ENCODE assay signal across 5 cellular contexts in genomic region chr1:161115961-161116360, GRCh38. TPM values are rescaled to one million over a fixed set of nuclear protein-coding genes. Genes with fewer than 3 reads are reported as not detected.
DNase-seq lines count a peak whose midpoint lies in the region; ATAC-seq and TF ChIP-seq lines count a peak whose summit lies in the region.
"Not testable (repeated sequence)": the region's sequence is repeated elsewhere in the genome, so short reads cannot be mapped to it uniquely, and the experiment has no call there.

No MANE protein-coding gene starts in this region.

- H3K27me3 Mint-ChIP-seq in activated T-helper 1 cell treated with anti-CD3 and anti-CD28 coated beads, Interleukin-12 subunit alpha, Interleukin-12 subunit beta, Interleukin-2, Interleukin-4 antibody, amounts not matched to agents 30 ng/mL and 10 ng/mL and 1 ng/mL, durations not matched to agents 14 hours and 24 hours and 36 hours (ENCODE audit: insufficient read depth); dendritic cell treated with granulocyte-macrophage colony-stimulating factor and Interleukin-4, amounts not matched to agents 40 ng/mL and 50 ng/mL, for 4 days; nephron progenitor cell (ENCODE audit: low read depth, poor library complexity): not testable (repeated sequence)

- not testable (repeated sequence) for DNase-seq in HCT116 (ENCODE audit: low read depth, low spot score); SK-N-SH; activated T-helper 1 cell treated with anti-CD3 and anti-CD28 coated beads, Interleukin-12 subunit alpha, Interleukin-12 subunit beta, Interleukin-2, Interleukin-4 antibody, amounts not matched to agents 30 ng/mL and 10 ng/mL and 1 ng/mL, durations not matched to agents 14 hours and 24 hours and 36 hours (ENCODE audit: low spot score); nephron progenitor cell

- H3K4me1 ChIP-seq in HCT116 (ENCODE audit: control insufficient read depth in 1 of 2, insufficient read depth in 2 of 2, low read length in 2 of 2): peaks cover 34 to 61% of the 10 kb centered on the region in 2 experiments
- peaks cover 22 to 25% of the 10 kb centered on the region in 2 experiments; a peak in 3 of 4 replicates for H3K4me1 ChIP-seq in SK-N-SH (ENCODE audit: control insufficient read depth in 1 of 2, insufficient read depth in 2 of 2, low read depth in 1 of 2, low read length in 1 of 2)

- not testable (repeated sequence) for TF ChIP-seq CTCF in HCT116 (IDR thresholded peaks at IDR 0.05 in 2 of 3, conservative IDR thresholded peaks at IDR 0.05 in 1 of 3; ENCODE audit: borderline replicate concordance in 1 of 3, insufficient read depth in 1 of 3, low read depth in 2 of 3, low read length in 2 of 3); SK-N-SH (IDR thresholded peaks at IDR 0.05); nephron progenitor cell (IDR thresholded peaks at IDR 0.05)

- CTCF ChIA-PET in HCT116 (lab: Charles Lee): not testable (repeated sequence)
- CTCF ChIA-PET in SK-N-SH (lab: Yijun Ruan, JAX): interaction anchor here (0.7 to 1.6 kb wide), 2 partner anchors 16 to 18 kb away, joined by 3 to 5 read pairs; partner anchors contain the start of gene KLHDC9

- not testable (repeated sequence) for H3K9me3 Mint-ChIP-seq in activated T-helper 1 cell treated with anti-CD3 and anti-CD28 coated beads, Interleukin-12 subunit alpha, Interleukin-12 subunit beta, Interleukin-2, Interleukin-4 antibody, amounts not matched to agents 30 ng/mL and 10 ng/mL and 1 ng/mL, durations not matched to agents 14 hours and 24 hours and 36 hours; dendritic cell treated with granulocyte-macrophage colony-stimulating factor and Interleukin-4, amounts not matched to agents 40 ng/mL and 50 ng/mL, for 4 days; nephron progenitor cell

- not testable (repeated sequence) for H3K9me2 ChIP-seq in HCT116 (ENCODE audit: insufficient read depth); SK-N-SH

- H2AFZ ChIP-seq in HCT116 (ENCODE audit: low read depth, low read length, poor library complexity, severe bottlenecking); SK-N-SH (ENCODE audit: low read depth): not testable (repeated sequence)

- RAD21 ChIA-PET in HCT116 (lab: Charles Lee; ENCODE audit: low non-redundant PET in 1 of 2, low total read pairs in 2 of 2, uncharacterized antibody in 2 of 2, unreplicated experiment in 2 of 2): not testable (repeated sequence)

- peaks cover 91% of the 10 kb centered on the region for H3K79me2 ChIP-seq in HCT116 (ENCODE audit: insufficient read depth, low read length)
- H3K79me2 ChIP-seq in SK-N-SH (ENCODE audit: insufficient read depth): peaks cover 86% of the 10 kb centered on the region

- peaks cover 81% of the 10 kb centered on the region for H3K4me1 Mint-ChIP-seq in activated T-helper 1 cell treated with anti-CD3 and anti-CD28 coated beads, Interleukin-12 subunit alpha, Interleukin-12 subunit beta, Interleukin-2, Interleukin-4 antibody, amounts not matched to agents 30 ng/mL and 10 ng/mL and 1 ng/mL, durations not matched to agents 14 hours and 24 hours and 36 hours (ENCODE audit: low read depth)
- H3K4me1 Mint-ChIP-seq in dendritic cell treated with granulocyte-macrophage colony-stimulating factor and Interleukin-4, amounts not matched to agents 40 ng/mL and 50 ng/mL, for 4 days (ENCODE audit: low read depth): peaks cover 83% of the 10 kb centered on the region
- H3K4me1 Mint-ChIP-seq in nephron progenitor cell: peaks cover 49% of the 10 kb centered on the region

- H3K36me3 ChIP-seq in HCT116 (ENCODE audit: control insufficient read depth in 1 of 2, insufficient read depth in 2 of 2, low read length in 2 of 2) (peaks cover 2 to 26% of the 10 kb centered on the region in 2 experiments; a peak in 3 of 4 replicates), SK-N-SH (replicated peaks in 1 of 2; ENCODE audit: control insufficient read depth in 1 of 2, insufficient read depth in 2 of 2, low read length in 1 of 2) (peaks cover 17 to 21% of the 10 kb centered on the region in 2 experiments)

- H3K9ac ChIP-seq in HCT116 (ENCODE audit: low read length): peak overlapping the region; percentile 97
- not testable (repeated sequence) for H3K9ac ChIP-seq in SK-N-SH

- not testable (repeated sequence) for TF ChIP-seq RAD21 in HCT116 (IDR thresholded peaks at IDR 0.05; ENCODE audit: low read depth); SK-N-SH (IDR thresholded peaks at IDR 0.05; ENCODE audit: low read length)

- H3K27ac ChIP-seq in HCT116 (ENCODE audit: low read depth, low read length) (peak overlapping the region; percentile 91), SK-N-SH (ENCODE audit: low read depth in 2 of 2, low read length in 1 of 2) (peak overlapping the region in 1 of 2 experiments; percentile 45; a peak in 2 of 4 replicates)

- POLR2A ChIA-PET in HCT116 (lab: Charles Lee): interaction anchor here (0.7 to 2.7 kb wide), 8 partner anchors 9 to 95 kb away, joined by 3 to 16 read pairs (median 4); partner anchors contain the start of genes DEDD, F11R, NDUFS2 and PPOX
- POLR2A ChIA-PET in SK-N-SH (lab: Yijun Ruan, JAX): not testable (repeated sequence)

- H3K4me3 ChIP-seq in HCT116 (replicated peaks in 1 of 2; ENCODE audit: low read depth in 1 of 2, low read length in 2 of 2): peak overlapping the region; percentile 68 to 98
- H3K4me3 ChIP-seq in SK-N-SH (ENCODE audit: low read depth in 2 of 2, low read length in 1 of 2): not testable (repeated sequence)

- TF ChIP-seq EP300 in SK-N-SH (IDR thresholded peaks at IDR 0.05; ENCODE audit: borderline replicate concordance in 1 of 2, low read depth in 1 of 2, low read length in 1 of 2): not testable (repeated sequence)

- WGBS in SK-N-SH (ENCODE audit: low lambda C conversion rate): 95% methylated on average over 6 of the region's 6 CpGs

- H3K27me3 ChIP-seq in HCT116 (ENCODE audit: insufficient read depth, low read length); SK-N-SH (ENCODE audit: insufficient read depth): not testable (repeated sequence)

- not testable (repeated sequence) for H4K20me1 ChIP-seq in HCT116 (ENCODE audit: insufficient read depth)
- peaks cover 45% of the 10 kb centered on the region for H4K20me1 ChIP-seq in SK-N-SH (ENCODE audit: insufficient read depth)

- intact Hi-C loops in HCT116 (cut with micrococcal nuclease): loop anchor here (1.0 to 5.0 kb wide), 4 partner anchors 33 to 266 kb away; partner anchors contain the start of gene USF1
- intact Hi-C loops in activated T-helper 1 cell treated with anti-CD3 and anti-CD28 coated beads, Interleukin-12 subunit alpha, Interleukin-12 subunit beta, Interleukin-2, Interleukin-4 antibody, amounts not matched to agents 30 ng/mL and 10 ng/mL and 1 ng/mL, durations not matched to agents 14 hours and 24 hours and 36 hours (cut with micrococcal nuclease): loop anchor here (5.0 kb wide), 2 partner anchors 119 to 281 kb away; no protein-coding TSS in a partner anchor
- intact Hi-C loops in dendritic cell treated with granulocyte-macrophage colony-stimulating factor and Interleukin-4, amounts not matched to agents 40 ng/mL and 50 ng/mL, for 4 days (cut with micrococcal nuclease): not testable (repeated sequence)

- not testable (repeated sequence) for TF ChIP-seq POLR2A in HCT116 (IDR thresholded peaks at IDR 0.05; ENCODE audit: borderline replicate concordance, extremely low read depth, insufficient read depth, insufficient read length)

- peaks cover 15% of the 10 kb centered on the region for H3F3A ChIP-seq in SK-N-SH (replicated peaks; ENCODE audit: insufficient read depth)

- H3K4me2 ChIP-seq in HCT116 (ENCODE audit: low read length) (peak overlapping the region; percentile 84), SK-N-SH (peak overlapping the region; percentile 92)

- peaks cover 41% of the 10 kb centered on the region for H3K36me3 Mint-ChIP-seq in activated T-helper 1 cell treated with anti-CD3 and anti-CD28 coated beads, Interleukin-12 subunit alpha, Interleukin-12 subunit beta, Interleukin-2, Interleukin-4 antibody, amounts not matched to agents 30 ng/mL and 10 ng/mL and 1 ng/mL, durations not matched to agents 14 hours and 24 hours and 36 hours (ENCODE audit: low read depth)
- H3K36me3 Mint-ChIP-seq in dendritic cell treated with granulocyte-macrophage colony-stimulating factor and Interleukin-4, amounts not matched to agents 40 ng/mL and 50 ng/mL, for 4 days (ENCODE audit: low read depth): peaks cover 45% of the 10 kb centered on the region
- not testable (repeated sequence) for H3K36me3 Mint-ChIP-seq in nephron progenitor cell (ENCODE audit: low read depth)

- peak overlapping the region; percentile 97 for H3K4me3 Mint-ChIP-seq in activated T-helper 1 cell treated with anti-CD3 and anti-CD28 coated beads, Interleukin-12 subunit alpha, Interleukin-12 subunit beta, Interleukin-2, Interleukin-4 antibody, amounts not matched to agents 30 ng/mL and 10 ng/mL and 1 ng/mL, durations not matched to agents 14 hours and 24 hours and 36 hours
- H3K4me3 Mint-ChIP-seq in dendritic cell treated with granulocyte-macrophage colony-stimulating factor and Interleukin-4, amounts not matched to agents 40 ng/mL and 50 ng/mL, for 4 days: not testable (repeated sequence)
- peak overlapping the region; percentile 97 for H3K4me3 Mint-ChIP-seq in nephron progenitor cell

- ATAC-seq in HCT116: not testable (repeated sequence)

- H3K9me3 ChIP-seq in HCT116 (ENCODE audit: control insufficient read depth in 1 of 2, insufficient read depth in 1 of 2, low read depth in 1 of 2, low read length in 2 of 2); SK-N-SH: not testable (repeated sequence)

- BruUV-seq in HCT116 (replicated peaks; lab: Mats Ljungman, UMichigan): not testable (repeated sequence)

- peak overlapping the region; percentile 83 for H3K27ac Mint-ChIP-seq in activated T-helper 1 cell treated with anti-CD3 and anti-CD28 coated beads, Interleukin-12 subunit alpha, Interleukin-12 subunit beta, Interleukin-2, Interleukin-4 antibody, amounts not matched to agents 30 ng/mL and 10 ng/mL and 1 ng/mL, durations not matched to agents 14 hours and 24 hours and 36 hours
- H3K27ac Mint-ChIP-seq in dendritic cell treated with granulocyte-macrophage colony-stimulating factor and Interleukin-4, amounts not matched to agents 40 ng/mL and 50 ng/mL, for 4 days: peak overlapping the region; percentile 30
- H3K27ac Mint-ChIP-seq in nephron progenitor cell: not testable (repeated sequence)

RNA-seq across cellular contexts. Expression of gene PFDN2, which starts 1.9 kb away (rescaled TPM):
- 179 TPM for total RNA-seq in HCT116 (2021; ENCODE audit: unreplicated experiment)
- 388 and 441 TPM in 2 replicates for polyA plus RNA-seq in HCT116 (2012)
- polyA plus RNA-seq in SK-N-SH (2012; rRNA removed): 340 and 445 TPM in 2 replicates
- polyA plus RNA-seq in SK-N-SH (2012; cell fraction: cytosol; rRNA removed): 565 and 761 TPM in 2 replicates
- 81.8 and 90.8 TPM in 2 replicates for polyA plus RNA-seq in SK-N-SH (2012; cell fraction: nucleus; rRNA removed)
- 147 and 164 TPM in 2 replicates for total RNA-seq in activated T-helper 1 cell treated with anti-CD3 and anti-CD28 coated beads, Interleukin-12 subunit alpha, Interleukin-12 subunit beta, Interleukin-2, Interleukin-4 antibody, amounts not matched to agents 30 ng/mL and 10 ng/mL and 1 ng/mL, durations not matched to agents 14 hours and 24 hours and 36 hours

RNA-seq across cellular contexts. Expression of gene NIT1, which starts 1.9 kb away (rescaled TPM):
- 65.9 TPM for total RNA-seq in HCT116 (2021; ENCODE audit: unreplicated experiment)
- 106 and 111 TPM in 2 replicates for polyA plus RNA-seq in HCT116 (2012)
- 38.7 and 48.9 TPM in 2 replicates for polyA plus RNA-seq in SK-N-SH (2012; rRNA removed)
- 18.6 and 31.2 TPM in 2 replicates for polyA plus RNA-seq in SK-N-SH (2012; cell fraction: cytosol; rRNA removed)
- 147 and 155 TPM in 2 replicates for polyA plus RNA-seq in SK-N-SH (2012; cell fraction: nucleus; rRNA removed)
- total RNA-seq in activated T-helper 1 cell treated with anti-CD3 and anti-CD28 coated beads, Interleukin-12 subunit alpha, Interleukin-12 subunit beta, Interleukin-2, Interleukin-4 antibody, amounts not matched to agents 30 ng/mL and 10 ng/mL and 1 ng/mL, durations not matched to agents 14 hours and 24 hours and 36 hours: 51.3 and 56.3 TPM in 2 replicates

RNA-seq across cellular contexts. Expression of gene DEDD, which starts 16.5 kb away (rescaled TPM):
- 32.8 TPM for total RNA-seq in HCT116 (2021; ENCODE audit: unreplicated experiment)
- polyA plus RNA-seq in HCT116 (2012): 44.4 and 50.9 TPM in 2 replicates
- 43.1 and 45.0 TPM in 2 replicates for polyA plus RNA-seq in SK-N-SH (2012; rRNA removed)
- polyA plus RNA-seq in SK-N-SH (2012; cell fraction: cytosol; rRNA removed): 26.8 and 37.1 TPM in 2 replicates
- 60.8 and 63.8 TPM in 2 replicates for polyA plus RNA-seq in SK-N-SH (2012; cell fraction: nucleus; rRNA removed)
- 44.5 and 48.0 TPM in 2 replicates for total RNA-seq in activated T-helper 1 cell treated with anti-CD3 and anti-CD28 coated beads, Interleukin-12 subunit alpha, Interleukin-12 subunit beta, Interleukin-2, Interleukin-4 antibody, amounts not matched to agents 30 ng/mL and 10 ng/mL and 1 ng/mL, durations not matched to agents 14 hours and 24 hours and 36 hours

RNA-seq across cellular contexts. Expression of gene KLHDC9, which starts 17.8 kb away (rescaled TPM):
- 1.4 TPM for total RNA-seq in HCT116 (2021; ENCODE audit: unreplicated experiment)
- 0.75 and 1.4 TPM in 2 replicates for polyA plus RNA-seq in HCT116 (2012)
- 4.4 and 4.7 TPM in 2 replicates for polyA plus RNA-seq in SK-N-SH (2012; rRNA removed)
- polyA plus RNA-seq in SK-N-SH (2012; cell fraction: cytosol; rRNA removed): 3.8 and 4.9 TPM in 2 replicates
- polyA plus RNA-seq in SK-N-SH (2012; cell fraction: nucleus; rRNA removed): 11.9 and 12.4 TPM in 2 replicates
- total RNA-seq in activated T-helper 1 cell treated with anti-CD3 and anti-CD28 coated beads, Interleukin-12 subunit alpha, Interleukin-12 subunit beta, Interleukin-2, Interleukin-4 antibody, amounts not matched to agents 30 ng/mL and 10 ng/mL and 1 ng/mL, durations not matched to agents 14 hours and 24 hours and 36 hours: not detected in 2 replicates

RNA-seq across cellular contexts. Expression of gene NECTIN4, which starts 26.6 kb away (rescaled TPM):
- 3.3 TPM for total RNA-seq in HCT116 (2021; ENCODE audit: unreplicated experiment)
- polyA plus RNA-seq in HCT116 (2012): 4.5 and 7.0 TPM in 2 replicates
- 0.59 and 1.9 TPM in 2 replicates for polyA plus RNA-seq in SK-N-SH (2012; rRNA removed)
- 1.0 and 1.2 TPM in 2 replicates for polyA plus RNA-seq in SK-N-SH (2012; cell fraction: cytosol; rRNA removed)
- 0.39 and 0.99 TPM in 2 replicates for polyA plus RNA-seq in SK-N-SH (2012; cell fraction: nucleus; rRNA removed)
- not detected in 2 replicates for total RNA-seq in activated T-helper 1 cell treated with anti-CD3 and anti-CD28 coated beads, Interleukin-12 subunit alpha, Interleukin-12 subunit beta, Interleukin-2, Interleukin-4 antibody, amounts not matched to agents 30 ng/mL and 10 ng/mL and 1 ng/mL, durations not matched to agents 14 hours and 24 hours and 36 hours
